In the genomic region with DNA sequence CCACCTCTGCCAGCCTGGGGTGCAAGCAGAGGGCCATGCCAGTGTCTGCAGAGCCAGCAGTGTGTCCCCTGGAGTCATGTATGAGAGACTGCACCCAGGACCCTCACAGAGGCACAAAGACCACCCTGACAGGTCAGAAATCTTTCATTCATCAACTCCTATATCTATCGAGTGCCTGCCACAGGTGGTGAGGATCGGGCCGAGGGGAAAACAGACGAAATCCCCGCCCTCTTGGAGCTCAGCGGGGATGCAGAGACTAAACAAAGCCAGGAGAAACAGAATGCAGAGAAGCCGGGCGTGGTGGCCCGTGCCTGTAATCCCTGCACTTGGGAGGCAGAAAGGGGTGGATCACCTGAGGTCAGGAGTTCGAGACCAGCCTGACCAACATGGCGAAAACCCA, we compare ENCODE assay signal across 23 cellular contexts. TPM values are rescaled to one million over a fixed set of nuclear protein-coding genes. Genes with fewer than 3 reads are reported as not detected.
A peak's percentile ranks its signal among the peaks of the same experiment; 100 is the strongest.
DNase-seq lines count a peak whose midpoint lies in the region; ATAC-seq, FAIRE-seq and TF ChIP-seq lines count a peak whose summit lies in the region.
"Had no signal": no experiment of that assay in that cellular context is flagged by ENCODE, and none has a peak within 500 bp of the region (broad histone marks: within the 10 kb centered on the region; RNA-seq: fewer than 3 reads in every experiment).

No MANE protein-coding gene starts in this region.

- peaks cover 62% of the 10 kb centered on the region for H3K27me3 Mint-ChIP-seq in WTC11 (ENCODE audit: low read depth)

- POLR2A ChIA-PET in WTC11 (lab: Charles Lee) = no interaction called here

- no peaks in the 10 kb centered on the region for H3K9me3 Mint-ChIP-seq in WTC11
- H3K9me3 Mint-ChIP-seq: CD14-positive monocyte; CD8-positive, alpha-beta memory T cell; T-cell had no signal

- H3K4me1 Mint-ChIP-seq in WTC11 = peaks cover 38% of the 10 kb centered on the region
- H3K4me1 Mint-ChIP-seq: CD8-positive, alpha-beta memory T cell had no signal

- peak; percentile 67 for DNase-seq in ELF-1 (ENCODE audit: low read depth, low spot score)
- peak; percentile 80 for DNase-seq in H7
- peak; percentile 37 for DNase-seq in WTC11 (ENCODE audit: low spot score)
- peak; percentile 54 for DNase-seq in posterior vena cava (ENCODE audit: low spot score)
- no peak for DNase-seq in GM19239 (ENCODE audit: insufficient read length, low spot score)
- DNase-seq: CD8-positive, alpha-beta memory T cell; DMS79 treated with DMSO at 0.1 percent for 48 hours; KBM-7; MG63; NCI-H1694; NCI-H2029 treated with DMSO at 0.1 percent for 48 hours; NCI-H226; NCI-H510A treated with DMSO at 0.1 percent for 48 hours; NCI-H82; NK-92 treated with Interleukin-12 subunit alpha and Interleukin-12 subunit beta, amount 100 ng/mL, for 24 hours; Right ventricle myocardium superior; RPMI8226; T-cell had no signal

- no peaks in the 10 kb centered on the region for H3K36me3 Mint-ChIP-seq in WTC11
- H3K36me3 Mint-ChIP-seq: CD14-positive monocyte; CD8-positive, alpha-beta memory T cell; T-cell had no signal

- no peak overlapping the region for H3K4me3 Mint-ChIP-seq in WTC11
- H3K4me3 Mint-ChIP-seq: CD14-positive monocyte; CD8-positive, alpha-beta memory T cell; T-cell had no signal

- H3K27ac Mint-ChIP-seq in WTC11 = no peak overlapping the region
- H3K27ac Mint-ChIP-seq: CD14-positive monocyte; CD8-positive, alpha-beta memory T cell; T-cell had no signal

- ATAC-seq in WTC11 (no peak; the same call in 1 of the 2 replicates), HG03280 (IDR thresholded peaks at IDR 0.05; ENCODE audit: unreplicated experiment) (no peak), HG03378 (IDR thresholded peaks at IDR 0.05; ENCODE audit: unreplicated experiment) (no peak)
- ATAC-seq: T-cell had no signal

- TF ChIP-seq CTCF in WTC11 (IDR thresholded peaks at IDR 0.05) = no peak

- intact Hi-C loops in posterior vena cava (cut with DNase I) = no loop called here

- H3K4me3 ChIP-seq in H7 (ENCODE audit: insufficient read depth, low read depth, low read length) = no peak overlapping the region
- H3K4me3 ChIP-seq: MG63 had no signal

- H3K27me3 ChIP-seq in H7 (ENCODE audit: control insufficient read depth, insufficient read depth, low read length) = peaks cover 19% of the 10 kb centered on the region
- H3K27me3 ChIP-seq: MG63 had no signal

- no peaks in the 10 kb centered on the region for H3K36me3 ChIP-seq in H7 (replicated peaks; ENCODE audit: control insufficient read depth, insufficient read depth, low read length)
- H3K36me3 ChIP-seq: MG63 had no signal

- no peak for FAIRE-seq in GM19239 (lab: Jason Lieb, UNC)
- FAIRE-seq: H54 had no signal

- CTCF ChIA-PET in WTC11 (lab: Charles Lee) = interaction anchor here (2.5 kb wide), 1 partner anchor 22 kb away, joined by 8 read pairs; the partner anchor contains the start of gene GFI1B

TF ChIP-seq in WTC11, 78 proteins besides CTCF, POLR2A, EP300 and RAD21:
- TF ChIP-seq NFATC4 (CRISPR knock-in tag; IDR thresholded peaks at IDR 0.05) (no peak), PRDM15 (CRISPR knock-in tag; IDR thresholded peaks at IDR 0.05) (no peak), GRHL2 (CRISPR knock-in tag; IDR thresholded peaks at IDR 0.05; ENCODE audit: insufficient replicate concordance, severe bottlenecking) (no peak), NR2C2 (CRISPR knock-in tag; IDR thresholded peaks at IDR 0.05) (no peak), ZNF219 (CRISPR knock-in tag; IDR thresholded peaks at IDR 0.05; ENCODE audit: borderline replicate concordance) (no peak), PRRX2 (CRISPR knock-in tag; IDR thresholded peaks at IDR 0.05) (no peak), TEAD1 (CRISPR knock-in tag; IDR thresholded peaks at IDR 0.05) (no peak), CDX4 (CRISPR knock-in tag; IDR thresholded peaks at IDR 0.05; ENCODE audit: borderline replicate concordance) (no peak), FOXK1 (CRISPR knock-in tag; IDR thresholded peaks at IDR 0.05) (no peak), E2F4 (CRISPR knock-in tag; IDR thresholded peaks at IDR 0.05; ENCODE audit: borderline replicate concordance, low read depth) (no peak), TCF7 (CRISPR knock-in tag; IDR thresholded peaks at IDR 0.05; ENCODE audit: low read depth) (no peak), JUN (CRISPR knock-in tag; IDR thresholded peaks at IDR 0.05) (no peak)
- TF ChIP-seq, protein P1, sequence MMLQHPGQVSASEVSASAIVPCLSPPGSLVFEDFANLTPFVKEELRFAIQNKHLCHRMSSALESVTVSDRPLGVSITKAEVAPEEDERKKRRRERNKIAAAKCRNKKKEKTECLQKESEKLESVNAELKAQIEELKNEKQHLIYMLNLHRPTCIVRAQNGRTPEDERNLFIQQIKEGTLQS (CRISPR knock-in tag; conservative IDR thresholded peaks at IDR 0.05) = no peak
- TF ChIP-seq, protein P2, sequence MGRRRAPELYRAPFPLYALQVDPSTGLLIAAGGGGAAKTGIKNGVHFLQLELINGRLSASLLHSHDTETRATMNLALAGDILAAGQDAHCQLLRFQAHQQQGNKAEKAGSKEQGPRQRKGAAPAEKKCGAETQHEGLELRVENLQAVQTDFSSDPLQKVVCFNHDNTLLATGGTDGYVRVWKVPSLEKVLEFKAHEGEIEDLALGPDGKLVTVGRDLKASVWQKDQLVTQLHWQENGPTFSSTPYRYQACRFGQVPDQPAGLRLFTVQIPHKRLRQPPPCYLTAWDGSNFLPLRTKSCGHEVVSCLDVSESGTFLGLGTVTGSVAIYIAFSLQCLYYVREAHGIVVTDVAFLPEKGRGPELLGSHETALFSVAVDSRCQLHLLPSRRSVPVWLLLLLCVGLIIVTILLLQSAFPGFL (CRISPR knock-in tag; IDR thresholded peaks at IDR 0.05; ENCODE audit: borderline replicate concordance) = no peak

RNA-seq across cellular contexts. Expression of gene GFI1B, which starts 22.3 kb away (rescaled TPM):
- total RNA-seq in H7 (2014; rRNA removed; shearing (Covaris generic)) = 0.52 TPM in 1 of 2 replicates, not detected in the other
- 0.41 to 0.78 TPM (median 0.77 TPM) in 3 replicates for total RNA-seq in WTC11 (2021)
- total RNA-seq in posterior vena cava = not detected
- total RNA-seq: A673; CD8-positive, alpha-beta memory T cell; Right ventricle myocardium superior had no signal

RNA-seq across cellular contexts. Expression of gene GTF3C5, which starts 30.0 kb away (rescaled TPM):
- total RNA-seq in H7 (2014; rRNA removed; shearing (Covaris generic)) = 131 and 133 TPM in 2 replicates
- total RNA-seq in WTC11 (2021) (86.6 to 104 TPM (median 87.6 TPM) in 3 replicates), posterior vena cava (10 to 100 TPM; 25.9 to 27.9 TPM)

RNA-seq across cellular contexts. Expression of gene TSC1, which starts 56.4 kb away (rescaled TPM):
- total RNA-seq in H7 (2014; rRNA removed; shearing (Covaris generic)) = 36.8 and 39.0 TPM in 2 replicates
- total RNA-seq in WTC11 (2021) (46.4 to 53.9 TPM (median 52.9 TPM) in 3 replicates), posterior vena cava (10 to 100 TPM; 32.5 to 33.5 TPM)
